In genomic region chr4:82614868-82615449, GRCh38 we compare ENCODE assay signal across 26 cellular contexts.
"Had no signal": no experiment of that assay in that cellular context is flagged by ENCODE, and none has a peak within 500 bp of the region (broad histone marks: within the 10 kb centered on the region; RNA-seq: fewer than 3 reads in every experiment).

No MANE protein-coding gene starts in this region.

- FAIRE-seq: kidney, TTC549 had no signal

- DNase-seq: activated CD4-positive, alpha-beta T cell treated with anti-CD3 and anti-CD28 coated beads for 1 hour; activated CD4-positive, alpha-beta T cell treated with anti-CD3 and anti-CD28 coated beads, Interleukin-2, amount 50 U/mL, for 4 hours; activated CD8-positive, alpha-beta memory T cell treated with anti-CD3 and anti-CD28 coated beads for 24 hours; activated CD8-positive, alpha-beta memory T cell treated with anti-CD3 and anti-CD28 coated beads, Interleukin-2, amount 50 U/mL, for 4 hours; activated T-cell treated with anti-CD3 and anti-CD28 coated beads, Interleukin-2, amount 50 U/mL, for 24 hours; brain microvascular endothelial cell; central memory CD4-positive, alpha-beta T cell; colonic mucosa; foreskin keratinocyte; kidney; lower lobe of right lung; mesendoderm; mucosa of descending colon; nucleus accumbens; right cardiac atrium; stimulated activated CD4-positive, alpha-beta T cell treated with anti-CD3 and anti-CD28 coated beads, Interleukin-2, amount 100 ng/mL, for 24 hours; stomach had no signal

- H3K4me3 ChIP-seq: adrenal gland, ascending aorta, colonic mucosa, lower lobe of right lung, mucosa of descending colon, skin epidermis, stomach, suprapubic skin, tibial nerve had no signal

- ATAC-seq: activated naive CD4-positive, alpha-beta T cell treated with anti-CD3 and anti-CD28 coated beads, Interleukin-2, amount 50 U/mL, for 72 hours; activated T-helper 17 cell treated with anti-CD3 and anti-CD28 coated beads, Interleukin-2, amount 50 U/mL, for 72 hours; foreskin keratinocyte; lower lobe of right lung; mucosa of descending colon; right cardiac atrium; stimulated activated effector memory CD8-positive, alpha-beta T cell treated with anti-CD3 and anti-CD28 coated beads, Interleukin-12 subunit alpha, Interleukin-12 subunit beta, amount 100 ng/mL, for 72 hours had no signal
